25 cellular contexts compared by ENCODE assay signal in genomic region chr11:105553015-105553414, GRCh38. TPM values are rescaled to one million over a fixed set of nuclear protein-coding genes. Genes with fewer than 3 reads are reported as not detected.
A peak's percentile ranks its signal among the peaks of the same experiment; 100 is the strongest.
DNase-seq lines count a peak whose midpoint lies in the region; ATAC-seq and TF ChIP-seq lines count a peak whose summit lies in the region.
"Had no signal": no experiment of that assay in that cellular context is flagged by ENCODE, and none has a peak within 500 bp of the region (broad histone marks: within the 10 kb centered on the region; RNA-seq: fewer than 3 reads in every experiment).

No MANE protein-coding gene starts in this region.

- TF ChIP-seq CTCF in fibroblast of the aortic adventitia (IDR thresholded peaks at IDR 0.05; ENCODE audit: insufficient read depth, low read length), result no peak

- DNase-seq in AG08396 (ENCODE audit: low spot score), result peak; percentile 50
- DNase-seq in HT1080 (ENCODE audit: low read depth), result peak; percentile 14
- DNase-seq in amniotic epithelial cell (ENCODE audit: low read depth), result peak; percentile 72
- DNase-seq in fibroblast of the aortic adventitia (ENCODE audit: low read depth), result peak; percentile 2
- DNase-seq in DMS 273 (lab: John Stamatoyannopoulos, UW; ENCODE audit: unreplicated experiment), result no peak
- DNase-seq: activated naive CD8-positive, alpha-beta T cell treated with anti-CD3 and anti-CD28 coated beads for 36 hours; body of pancreas; effector memory CD4-positive, alpha-beta T cell; GDM1; heart left ventricle; left lung; NCI-H1417; NCI-H2107; NCI-H510A; NK-92 treated with Interleukin-12 subunit alpha and Interleukin-12 subunit beta, amount 100 ng/mL, for 24 hours; ovary; right cardiac atrium; SK-N-SH; stimulated activated CD8-positive, alpha-beta memory T cell treated with anti-CD3 and anti-CD28 coated beads, Interleukin-4, amount 100 ng/mL, for 48 hours; upper lobe of left lung had no signal

- no peak overlapping the region for H3K4me3 ChIP-seq in fibroblast of the aortic adventitia (ENCODE audit: low read depth, low read length)
- H3K4me3 ChIP-seq: A549; BLaER1 treated with 17β-estradiol and CSF1 and Interleukin-3, amounts not matched to agents 10 nM and 100 nM; body of pancreas; heart left ventricle; left lung; ovary; upper lobe of left lung had no signal

- ATAC-seq in esophagus mucosa (no peak), HG02763 (IDR thresholded peaks at IDR 0.05; ENCODE audit: unreplicated experiment) (no peak), GM18907 (IDR thresholded peaks at IDR 0.05; ENCODE audit: unreplicated experiment) (no peak)
- ATAC-seq: A549, body of pancreas, heart left ventricle, left lung, right cardiac atrium had no signal

RNA-seq across cellular contexts. Expression of gene GRIA4, which starts 56.9 kb away (rescaled TPM):
- total RNA-seq in HT1080 (2014; rRNA removed; shearing (Covaris generic)), result not detected in 2 replicates
- not detected in 2 replicates for polyA plus RNA-seq in HT1080 (2015; cell fraction: cytosol; rRNA removed)
- not detected in 2 replicates for polyA plus RNA-seq in HT1080 (2015; cell fraction: nucleus; rRNA removed)
- total RNA-seq in fibroblast of the aortic adventitia (ENCODE audit: low replicate concordance), result under 0.01 and 1.2 TPM in 2 replicates
- not detected for total RNA-seq in esophagus mucosa
- total RNA-seq: activated naive CD8-positive, alpha-beta T cell treated with anti-CD3 and anti-CD28 coated beads for 36 hours; left lung; upper lobe of left lung had no signal
- polyA plus RNA-seq: A549, heart left ventricle had no signal
